8 cellular contexts compared by ENCODE assay signal in genomic region chr11:118659314-118659939, GRCh38. TPM values are rescaled to one million over a fixed set of nuclear protein-coding genes. Genes with fewer than 3 reads are reported as not detected.
DNase-seq lines count a peak whose midpoint lies in the region; ATAC-seq and TF ChIP-seq lines count a peak whose summit lies in the region.

No MANE protein-coding gene starts in this region.

- H3K4me1 ChIP-seq in breast epithelium, result peaks cover 4 to 7% of the 10 kb centered on the region in 2 donors

- H3K27me3 ChIP-seq in breast epithelium, result no peaks in the 10 kb centered on the region

- peak; percentile 88 for TF ChIP-seq CTCF in GM10248 (IDR thresholded peaks at IDR 0.05; ENCODE audit: control extremely low read depth, extremely low read depth, low read depth, missing control alignments)
- TF ChIP-seq CTCF in WTC11 (IDR thresholded peaks at IDR 0.05), result peak; percentile 89
- peak; percentile 85 to 96 (median 91) for TF ChIP-seq CTCF in breast epithelium (IDR thresholded peaks at IDR 0.05)

- no peaks in the 10 kb centered on the region for H3K9me3 ChIP-seq in breast epithelium

- H3K27ac ChIP-seq in breast epithelium, result peak overlapping the region; percentile 11 to 79

- no peaks in the 10 kb centered on the region for H3K36me3 ChIP-seq in breast epithelium

- POLR2A ChIA-PET in GM10248 (lab: Yijun Ruan, JAX), result no interaction called here
- POLR2A ChIA-PET in WTC11 (lab: Charles Lee), result interaction anchor here (0.7 to 1.7 kb wide), 4 partner anchors 21 to 50 kb away, joined by 3 to 14 read pairs (median 3); no protein-coding TSS in a partner anchor

- DNase-seq in GM10248 (ENCODE audit: extremely low spot score) (peak; percentile 94), NCI-H2227 treated with DMSO at 0.1 percent for 48 hours (lab: John Stamatoyannopoulos, UW) (peak; percentile 63), WTC11 (ENCODE audit: low spot score) (peak; percentile 99), breast epithelium (ENCODE audit: low spot score in 2 of 2) (peak; percentile 84 to 91), immature natural killer cell (peak; percentile 76 to 78 (median 78))
- peak; percentile 72 to 94 for DNase-seq in stimulated activated CD4-positive, alpha-beta T cell treated with anti-CD3 and anti-CD28 coated beads, Interleukin-12 subunit alpha, Interleukin-12 subunit beta, amount 100 ng/mL, for 24 hours (ENCODE audit: low read depth in 2 of 2)

- peak; percentile 65 for ATAC-seq in HG03045 (IDR thresholded peaks at IDR 0.05; ENCODE audit: unreplicated experiment)
- ATAC-seq in WTC11, result peak; percentile 88
- no peak for ATAC-seq in GM21367 (IDR thresholded peaks at IDR 0.05; ENCODE audit: unreplicated experiment)

- peaks cover 3% of the 10 kb centered on the region; the same call in 1 of the 2 replicates for H3K27me3 Mint-ChIP-seq in WTC11 (ENCODE audit: low read depth)
- H3K27me3 Mint-ChIP-seq in immature natural killer cell (ENCODE audit: low read depth in 3 of 3), result peaks cover 0 to 3% (median 0%) of the 10 kb centered on the region in 3 donors

- H3K4me1 Mint-ChIP-seq in WTC11, result peaks cover 41% of the 10 kb centered on the region
- peaks cover 0 to 3% of the 10 kb centered on the region in 2 donors for H3K4me1 Mint-ChIP-seq in immature natural killer cell

- intact Hi-C loops in breast epithelium (cut with DNase I; ENCODE audit: low total_unique reads), result no loop called here

- CTCF ChIA-PET in GM10248 (lab: Yijun Ruan, JAX) (interaction anchor here (0.6 to 5.4 kb wide), 14 partner anchors 9 to 304 kb away, joined by 3 to 34 read pairs (median 4); no protein-coding TSS in a partner anchor), WTC11 (lab: Charles Lee) (interaction anchor here (0.6 to 7.0 kb wide), 35 partner anchors 11 to 679 kb away, joined by 3 to 78 read pairs (median 4); partner anchors contain the start of genes CENATAC, FOXR1, PHLDB1 and UPK2)

- peaks cover 5% of the 10 kb centered on the region; the same call in 1 of the 2 replicates for H3K36me3 Mint-ChIP-seq in WTC11
- H3K36me3 Mint-ChIP-seq in immature natural killer cell, result no peaks in the 10 kb centered on the region

- peak overlapping the region in 1 of 3 donors; percentile 37 for H3K4me3 ChIP-seq in breast epithelium

- H3K27ac Mint-ChIP-seq in WTC11 (no peak overlapping the region), immature natural killer cell (no peak overlapping the region)

- no peak for TF ChIP-seq POLR2A in breast epithelium (IDR thresholded peaks at IDR 0.05)

- H3K4me3 Mint-ChIP-seq in WTC11 (peak overlapping the region; percentile 16; the same call in 1 of the 2 replicates), immature natural killer cell (peak overlapping the region in 1 of 5 donors; percentile 13)

- H3K9me3 Mint-ChIP-seq in WTC11, result no peaks in the 10 kb centered on the region
- no peaks in the 10 kb centered on the region for H3K9me3 Mint-ChIP-seq in immature natural killer cell

TF ChIP-seq in WTC11, 78 proteins besides CTCF, POLR2A, EP300 and RAD21 (continues in another document):
- TF ChIP-seq MYBL2 (CRISPR knock-in tag; IDR thresholded peaks at IDR 0.05), result no peak
- no peak for TF ChIP-seq NFE2L1 (CRISPR knock-in tag; IDR thresholded peaks at IDR 0.05)
- TF ChIP-seq ARID4B (CRISPR knock-in tag; IDR thresholded peaks at IDR 0.05; ENCODE audit: borderline replicate concordance), result no peak; the same call in 1 of the 2 replicates
- no peak for TF ChIP-seq TP53 (CRISPR knock-in tag; IDR thresholded peaks at IDR 0.05)
- TF ChIP-seq OVOL2 (CRISPR knock-in tag; IDR thresholded peaks at IDR 0.05; ENCODE audit: borderline replicate concordance), result no peak
- no peak for TF ChIP-seq CREM (CRISPR knock-in tag; IDR thresholded peaks at IDR 0.05)
- TF ChIP-seq FOXP1 (CRISPR knock-in tag; IDR thresholded peaks at IDR 0.05; ENCODE audit: borderline replicate concordance), result no peak; the same call in 1 of the 2 replicates
- no peak for TF ChIP-seq ZNF317 (CRISPR knock-in tag; IDR thresholded peaks at IDR 0.05; ENCODE audit: borderline replicate concordance, low read depth)
- peak; percentile 58; the same call in 1 of the 2 replicates for TF ChIP-seq MAX (CRISPR knock-in tag; IDR thresholded peaks at IDR 0.05)
- peak; percentile 60 for TF ChIP-seq PRDM15 (CRISPR knock-in tag; IDR thresholded peaks at IDR 0.05)
- TF ChIP-seq ZSCAN18 (CRISPR knock-in tag; IDR thresholded peaks at IDR 0.05), result no peak
- no peak for TF ChIP-seq ZNF423 (CRISPR knock-in tag; IDR thresholded peaks at IDR 0.05)

RNA-seq across cellular contexts. Expression of gene TREH, which starts 20.0 kb away (rescaled TPM):
- 0.09 TPM in 1 of 3 replicates, not detected in the others for total RNA-seq in WTC11 (2021)
- total RNA-seq in breast epithelium, result not detected
- polyA plus RNA-seq in immature natural killer cell, result not detected

RNA-seq across cellular contexts. Expression of gene PHLDB1, which starts 52.0 kb away (rescaled TPM):
- total RNA-seq in WTC11 (2021) (70.4 to 83.1 TPM (median 71.5 TPM) in 3 replicates), breast epithelium (100 to 1,000 TPM; 104 to 150 (median 109) TPM)
- polyA plus RNA-seq in immature natural killer cell, result under 1 TPM in 1 of 3 donors, not detected in 2; 0.17 TPM
